Comparison of ENCODE assay signal across 1 cellular context in the genomic region with DNA sequence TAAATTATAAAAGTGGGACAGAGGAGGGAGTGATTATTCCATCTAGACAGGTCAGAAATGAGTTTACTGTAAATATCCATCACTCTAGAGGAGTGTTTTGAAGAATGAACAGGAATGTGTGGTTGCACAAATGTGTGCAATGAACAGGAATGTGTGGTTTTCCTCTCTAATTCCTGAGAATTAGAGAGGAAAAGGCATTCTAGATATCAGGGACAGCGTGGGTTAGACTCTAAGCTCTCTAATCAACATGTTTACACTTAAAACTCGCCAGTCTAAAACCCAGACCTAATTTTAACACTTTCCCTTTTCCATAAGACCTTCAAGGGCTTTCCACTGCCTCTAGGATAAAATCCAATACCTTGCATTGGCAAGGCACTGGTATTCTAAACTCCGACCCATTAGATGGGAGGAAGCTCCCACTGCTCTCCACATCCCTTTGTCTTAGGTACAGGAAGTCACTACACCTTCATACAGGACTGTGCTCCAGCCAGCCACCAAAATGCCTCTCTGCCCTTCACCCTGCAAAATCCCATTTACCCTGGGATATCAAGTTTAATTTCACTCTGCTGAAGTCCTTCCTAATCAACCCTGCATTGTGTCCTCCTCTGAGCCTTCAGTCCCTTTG.
TF ChIP-seq lines count a peak whose summit lies in the region.

No MANE protein-coding gene starts in this region.

TF ChIP-seq in H1, 55 proteins besides CTCF, POLR2A, EP300 and RAD21 (continued from another document):
- TF ChIP-seq SAP30 (IDR thresholded peaks at IDR 0.05; ENCODE audit: insufficient read depth, insufficient replicate concordance, low read length) = no peak
- no peak for TF ChIP-seq HDAC2 (IDR thresholded peaks at IDR 0.05; ENCODE audit: borderline replicate concordance in 1 of 2, low read depth in 2 of 2, low read length in 2 of 2)
- TF ChIP-seq CREB1 (IDR thresholded peaks at IDR 0.05) = no peak
